Comparison of ENCODE assay signal across 13 cellular contexts in the genomic region with DNA sequence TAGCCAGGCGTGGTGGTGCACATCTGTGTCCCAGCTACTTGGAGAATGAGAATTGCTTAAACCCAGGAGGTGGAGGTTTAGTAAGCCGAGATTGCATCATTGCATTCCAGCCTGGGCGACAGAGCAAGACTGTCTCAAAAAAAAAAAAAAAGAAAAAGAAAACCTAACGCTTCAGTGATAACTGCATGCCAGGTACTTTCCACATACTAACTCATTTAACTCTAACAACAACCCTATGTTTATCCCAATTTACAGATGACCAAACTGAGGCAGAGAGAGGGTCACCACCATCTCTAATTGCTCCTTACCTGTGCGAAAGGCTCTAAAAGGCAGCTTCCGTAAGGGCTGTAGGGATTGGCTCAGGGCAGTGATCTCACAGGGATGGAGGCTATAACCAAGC. TPM values are rescaled to one million over a fixed set of nuclear protein-coding genes. Genes with fewer than 3 reads are reported as not detected.
DNase-seq lines count a peak whose midpoint lies in the region; ATAC-seq, FAIRE-seq and TF ChIP-seq lines count a peak whose summit lies in the region.
"Had no signal": no experiment of that assay in that cellular context is flagged by ENCODE, and none has a peak within 500 bp of the region (broad histone marks: within the 10 kb centered on the region; RNA-seq: fewer than 3 reads in every experiment).

No MANE protein-coding gene starts in this region.

- peak; percentile 9 for FAIRE-seq in GM18507 (lab: Jason Lieb, UNC)

- peaks cover 80% of the 10 kb centered on the region for H3K4me1 ChIP-seq in RWPE2 (ENCODE audit: insufficient read depth, poor library complexity, severe bottlenecking)
- H3K4me1 ChIP-seq in skeletal muscle satellite cell (ENCODE audit: control insufficient read depth, insufficient read depth, low read length): peaks cover 33% of the 10 kb centered on the region

- H3K36me3 ChIP-seq in RWPE2 (ENCODE audit: low read depth) (peaks cover 44% of the 10 kb centered on the region), skeletal muscle satellite cell (ENCODE audit: insufficient read depth, low read length) (peaks cover 19% of the 10 kb centered on the region)

- H3K27me3 ChIP-seq in RWPE2 (ENCODE audit: insufficient read depth, poor library complexity, severe bottlenecking) (no peaks in the 10 kb centered on the region), skeletal muscle satellite cell (ENCODE audit: control insufficient read depth, insufficient read depth, low read length) (no peaks in the 10 kb centered on the region)

- no peak overlapping the region for H3K9ac ChIP-seq in skeletal muscle satellite cell (ENCODE audit: low read depth, low read length)

- DNase-seq in GM18507 (ENCODE audit: extremely low spot score, insufficient read length, low read depth) (no peak), RWPE2 (ENCODE audit: low spot score) (no peak), fibroblast of peridontal ligament (ENCODE audit: extremely low read depth) (peak; percentile 65), substantia nigra (lab: John Stamatoyannopoulos, UW) (no peak), HK-2 (ENCODE audit: unreplicated experiment) (no peak), GM13977 (ENCODE audit: low spot score) (no peak)
- DNase-seq: DMS79; hippocampal formation; NCI-H2029; stimulated activated CD4-positive, alpha-beta T cell treated with anti-CD3 and anti-CD28 coated beads, Interleukin-12 subunit alpha, Interleukin-12 subunit beta, amount 100 ng/mL, for 4 hours; WERI-Rb-1 had no signal

- H3K4me3 ChIP-seq in RWPE2 (ENCODE audit: severe bottlenecking): no peak overlapping the region
- H3K4me3 ChIP-seq in skeletal muscle satellite cell (ENCODE audit: low read length): no peak overlapping the region

- TF ChIP-seq CTCF in RWPE2 (IDR thresholded peaks at IDR 0.05; ENCODE audit: poor library complexity, severe bottlenecking): no peak
- TF ChIP-seq CTCF in GM13977 (IDR thresholded peaks at IDR 0.05; ENCODE audit: extremely low read depth, insufficient read depth, missing control alignments): no peak

- H3K27ac ChIP-seq in RWPE2 (ENCODE audit: poor library complexity, severe bottlenecking) (peak overlapping the region; percentile 88), substantia nigra (ENCODE audit: low read depth, low read length, poor library complexity, severe bottlenecking) (no peak overlapping the region)
- H3K27ac ChIP-seq: WERI-Rb-1 had no signal

- H3K4me2 ChIP-seq in skeletal muscle satellite cell (ENCODE audit: low read length): peak overlapping the region; percentile 2

- in situ Hi-C loops in GM13977 (cut with MboI; ENCODE audit: low pct_unique_long_range_greater_than_20kb, low sequenced_read_pairs, unreplicated experiment): no loop called here

- no peaks in the 10 kb centered on the region for H3K9me3 ChIP-seq in RWPE2 (ENCODE audit: severe bottlenecking)
- H3K9me3 ChIP-seq in skeletal muscle satellite cell (replicated peaks; ENCODE audit: low read length): no peaks in the 10 kb centered on the region

- ATAC-seq in RWPE2 (ENCODE audit: low read depth) (0 out of 3 replicates have a peak, but pooled peaks have one; percentile 26), GM21381 (IDR thresholded peaks at IDR 0.05; ENCODE audit: unreplicated experiment) (no peak)

RNA-seq across cellular contexts. Expression of a gene that starts 11.6 kb away (rescaled TPM):
- 28.4 and 44.6 TPM in 2 replicates for total RNA-seq in skeletal muscle satellite cell (2012; rRNA removed)
